Comparison of ENCODE assay signal across 11 cellular contexts in genomic region chr1:80639777-80640533, GRCh38.
DNase-seq lines count a peak whose midpoint lies in the region; ATAC-seq lines count a peak whose summit lies in the region.
"Had no signal": no experiment of that assay in that cellular context is flagged by ENCODE, and none has a peak within 500 bp of the region (broad histone marks: within the 10 kb centered on the region; RNA-seq: fewer than 3 reads in every experiment).

No MANE protein-coding gene starts in this region.

- H3K27ac Mint-ChIP-seq in activated T-helper 2 cell treated with anti-CD3 and anti-CD28 coated beads, Interferon-gamma antibody, Interleukin-2, Interleukin-4, amounts not matched to agents 10 μg/mL and 5 μg/mL and 100 μg/mL, durations not matched to agents 14 hours and 24 hours and 36 hours = no peak overlapping the region

- intact Hi-C loops in activated T-helper 2 cell treated with anti-CD3 and anti-CD28 coated beads, Interferon-gamma antibody, Interleukin-2, Interleukin-4, amounts not matched to agents 10 μg/mL and 5 μg/mL and 100 μg/mL, durations not matched to agents 14 hours and 24 hours and 36 hours (cut with micrococcal nuclease) = no loop called here
- intact Hi-C loops in left ventricle myocardium superior (cut with micrococcal nuclease) = no loop called here

- peak; percentile 98 for ATAC-seq in HG02763 (IDR thresholded peaks at IDR 0.05; ENCODE audit: unreplicated experiment)
- ATAC-seq in HG03571 (IDR thresholded peaks at IDR 0.05; ENCODE audit: unreplicated experiment) = peak; percentile 95
- no peak for ATAC-seq in left ventricle myocardium superior
- ATAC-seq: K562 had no signal

- peaks cover 27% of the 10 kb centered on the region for H3K9me3 Mint-ChIP-seq in activated T-helper 2 cell treated with anti-CD3 and anti-CD28 coated beads, Interferon-gamma antibody, Interleukin-2, Interleukin-4, amounts not matched to agents 10 μg/mL and 5 μg/mL and 100 μg/mL, durations not matched to agents 14 hours and 24 hours and 36 hours

- H3K27me3 Mint-ChIP-seq in activated T-helper 2 cell treated with anti-CD3 and anti-CD28 coated beads, Interferon-gamma antibody, Interleukin-2, Interleukin-4, amounts not matched to agents 10 μg/mL and 5 μg/mL and 100 μg/mL, durations not matched to agents 14 hours and 24 hours and 36 hours (ENCODE audit: low read depth) = no peaks in the 10 kb centered on the region

- no peak overlapping the region for H3K4me3 Mint-ChIP-seq in activated T-helper 2 cell treated with anti-CD3 and anti-CD28 coated beads, Interferon-gamma antibody, Interleukin-2, Interleukin-4, amounts not matched to agents 10 μg/mL and 5 μg/mL and 100 μg/mL, durations not matched to agents 14 hours and 24 hours and 36 hours (ENCODE audit: low read depth)

- DNase-seq in NCI-H345 treated with DMSO at 0.1 percent for 48 hours (lab: John Stamatoyannopoulos, UW; ENCODE audit: unreplicated experiment) = peak; percentile 2
- DNase-seq in NCI-H345 (lab: John Stamatoyannopoulos, UW) = no peak
- no peak for DNase-seq in stimulated activated CD4-positive, alpha-beta T cell treated with anti-CD3 and anti-CD28 coated beads, Interleukin-15, amount 100 ng/mL, for 24 hours
- DNase-seq in activated T-helper 2 cell treated with anti-CD3 and anti-CD28 coated beads, Interferon-gamma antibody, Interleukin-2, Interleukin-4, amounts not matched to agents 10 μg/mL and 5 μg/mL and 100 μg/mL, durations not matched to agents 14 hours and 24 hours and 36 hours (ENCODE audit: low spot score) = no peak
- no peak for DNase-seq in left ventricle myocardium superior
- no peak for DNase-seq in hepatic stellate cell (ENCODE audit: low spot score)
- DNase-seq: activated CD4-positive, alpha-beta T cell treated with anti-CD3 and anti-CD28 coated beads, Interleukin-2, amount 50 U/mL, for 48 hours; Peyer's patch had no signal

- H3K36me3 Mint-ChIP-seq in activated T-helper 2 cell treated with anti-CD3 and anti-CD28 coated beads, Interferon-gamma antibody, Interleukin-2, Interleukin-4, amounts not matched to agents 10 μg/mL and 5 μg/mL and 100 μg/mL, durations not matched to agents 14 hours and 24 hours and 36 hours (ENCODE audit: low read depth) = no peaks in the 10 kb centered on the region

- H3K4me1 Mint-ChIP-seq in activated T-helper 2 cell treated with anti-CD3 and anti-CD28 coated beads, Interferon-gamma antibody, Interleukin-2, Interleukin-4, amounts not matched to agents 10 μg/mL and 5 μg/mL and 100 μg/mL, durations not matched to agents 14 hours and 24 hours and 36 hours (ENCODE audit: low read depth) = no peaks in the 10 kb centered on the region
